1 cellular context compared by ENCODE assay signal in genomic region chr17:56577810-56578209, GRCh38.
TF ChIP-seq lines count a peak whose summit lies in the region.

No MANE protein-coding gene starts in this region.

TF ChIP-seq in neural cell, 6 proteins besides CTCF, POLR2A, EP300 and RAD21 (continued from another document):
- TF ChIP-seq TAF1 (IDR thresholded peaks at IDR 0.05; ENCODE audit: low read depth) = no peak
- TF ChIP-seq EZH2 (IDR thresholded peaks at IDR 0.05; ENCODE audit: borderline replicate concordance, insufficient read depth, low read length, poor library complexity, severe bottlenecking) = no peak
- TF ChIP-seq SMC3 (conservative IDR thresholded peaks at IDR 0.05; ENCODE audit: poor library complexity) = no peak
- TF ChIP-seq REST (IDR thresholded peaks at IDR 0.05; ENCODE audit: borderline replicate concordance) = no peak
- no peak for TF ChIP-seq POLR2AphosphoS5 (IDR thresholded peaks at IDR 0.05)
